37 cellular contexts compared by ENCODE assay signal in genomic region chr7:106306256-106306655, GRCh38.
"Had no signal": no experiment of that assay in that cellular context is flagged by ENCODE, and none has a peak within 500 bp of the region (broad histone marks: within the 10 kb centered on the region; RNA-seq: fewer than 3 reads in every experiment).

No MANE protein-coding gene starts in this region.

- H3K4me3 Mint-ChIP-seq: activated naive CD4-positive, alpha-beta T cell treated with anti-CD3 and anti-CD28 coated beads for 36 hours; activated naive CD4-positive, alpha-beta T cell treated with anti-CD3 and anti-CD28 coated beads, Interleukin-2, amount 10 ng/mL, durations not matched to agents 7 days and 5 days; activated naive CD4-positive, alpha-beta T cell treated with anti-CD3 and anti-CD28 coated beads, Interleukin-2, amount 50 U/mL, for 24 hours; activated naive CD8-positive, alpha-beta T cell; activated naive CD8-positive, alpha-beta T cell treated with anti-CD3 and anti-CD28 coated beads for 36 hours; activated naive CD8-positive, alpha-beta T cell treated with anti-CD3 and anti-CD28 coated beads, Interleukin-2, amount 10 ng/mL, durations not matched to agents 7 days and 5 days; activated naive CD8-positive, alpha-beta T cell treated with anti-CD3 and anti-CD28 coated beads, Interleukin-2, amount 50 U/mL, for 24 hours; activated T-cell treated with anti-CD3 and anti-CD28 coated beads, Interleukin-2, amount 50 U/mL, for 24 hours; activated T-cell treated with anti-CD3 and anti-CD28 coated beads, Interleukin-2, amount 50 U/mL, for 4 hours; activated T-cell treated with anti-CD3 and anti-CD28 coated beads, Interleukin-2, amount 50 U/mL, for 72 hours; activated T-helper 1 cell treated with anti-CD3 and anti-CD28 coated beads, Interleukin-12 subunit alpha, Interleukin-12 subunit beta, Interleukin-2, Interleukin-4 antibody, amounts not matched to agents 30 ng/mL and 10 ng/mL and 1 ng/mL, durations not matched to agents 14 hours and 24 hours and 36 hours; activated T-helper 17 cell treated with anti-CD3 and anti-CD28 coated beads, Interleukin-2, amount 50 U/mL, for 72 hours; brain; central memory CD8-positive, alpha-beta T cell had no signal

- H3K9me3 ChIP-seq: adrenal gland, ascending aorta, body of pancreas, breast epithelium had no signal

- H3K27ac ChIP-seq: adrenal gland, ascending aorta, brain microvascular endothelial cell, breast epithelium, cardiac muscle cell had no signal

- H3K36me3 Mint-ChIP-seq: activated naive CD4-positive, alpha-beta T cell treated with anti-CD3 and anti-CD28 coated beads, Interleukin-2, amount 10 ng/mL, durations not matched to agents 7 days and 5 days; brain had no signal

- H3K4me1 Mint-ChIP-seq: activated naive CD4-positive, alpha-beta T cell treated with anti-CD3 and anti-CD28 coated beads, Interleukin-2, amount 10 ng/mL, durations not matched to agents 7 days and 5 days; activated naive CD8-positive, alpha-beta T cell treated with anti-CD3 and anti-CD28 coated beads, Interleukin-2, amount 10 ng/mL, durations not matched to agents 7 days and 5 days; brain; central memory CD8-positive, alpha-beta T cell had no signal

- H3K27me3 ChIP-seq: ascending aorta, body of pancreas, brain microvascular endothelial cell, breast epithelium, cardiac muscle cell had no signal

- H3K4me1 ChIP-seq: adrenal gland, ascending aorta, body of pancreas, breast epithelium had no signal

- ATAC-seq: activated naive CD4-positive, alpha-beta T cell treated with anti-CD3 and anti-CD28 coated beads, Interleukin-2, amount 50 U/mL, for 72 hours; activated naive CD8-positive, alpha-beta T cell treated with anti-CD3 and anti-CD28 coated beads, Interleukin-2, amount 50 U/mL, for 24 hours; activated T-cell treated with anti-CD3 and anti-CD28 coated beads, Interleukin-2, amount 50 U/mL, for 4 hours; activated T-cell treated with anti-CD3 and anti-CD28 coated beads, Interleukin-2, amount 50 U/mL, for 72 hours; activated T-helper 17 cell treated with anti-CD3 and anti-CD28 coated beads, Interleukin-2, amount 50 U/mL, for 72 hours; body of pancreas had no signal

- DNase-seq: activated effector memory CD4-positive, alpha-beta T cell treated with anti-CD3 and anti-CD28 coated beads, Interleukin-2, amount 50 U/mL, for 16 hours; activated effector memory CD4-positive, alpha-beta T cell treated with Interleukin-2 at 50 U/mL for 16 hours; activated gamma-delta T cell; activated gamma-delta T cell treated with Interleukin-2 at 50 U/mL for 16 hours; activated naive CD4-positive, alpha-beta T cell; activated naive CD4-positive, alpha-beta T cell treated with anti-CD3 and anti-CD28 coated beads for 36 hours; activated naive CD4-positive, alpha-beta T cell treated with anti-CD3 and anti-CD28 coated beads, Interleukin-2, amount 10 ng/mL, durations not matched to agents 7 days and 5 days; activated naive CD4-positive, alpha-beta T cell treated with anti-CD3 and anti-CD28 coated beads, Interleukin-2, amount 50 U/mL, for 16 hours; activated naive CD4-positive, alpha-beta T cell treated with Interleukin-2 at 50 U/mL for 16 hours; activated naive CD8-positive, alpha-beta T cell treated with anti-CD3 and anti-CD28 coated beads for 36 hours; activated naive CD8-positive, alpha-beta T cell treated with anti-CD3 and anti-CD28 coated beads, Interleukin-2, amount 10 ng/mL, durations not matched to agents 7 days and 5 days; activated naive CD8-positive, alpha-beta T cell treated with anti-CD3 and anti-CD28 coated beads, Interleukin-2, amount 50 U/mL, for 24 hours; activated T-cell treated with anti-CD3 and anti-CD28 coated beads, Interleukin-2, amount 50 U/mL, for 1 hour; activated T-cell treated with anti-CD3 and anti-CD28 coated beads, Interleukin-2, amount 50 U/mL, for 24 hours; activated T-cell treated with anti-CD3 and anti-CD28 coated beads, Interleukin-2, amount 50 U/mL, for 4 hours; activated T-cell treated with anti-CD3 and anti-CD28 coated beads, Interleukin-2, amount 50 U/mL, for 48 hours; activated T-cell treated with anti-CD3 and anti-CD28 coated beads, Interleukin-2, amount 50 U/mL, for 72 hours; adrenal gland; amniotic stem cell; amygdala; anterior cingulate cortex; aorta; body of pancreas; brain microvascular endothelial cell; central memory CD4-positive, alpha-beta T cell; cerebellar nuclear complex had no signal

- H3K27ac Mint-ChIP-seq: activated naive CD4-positive, alpha-beta T cell treated with anti-CD3 and anti-CD28 coated beads for 36 hours; activated naive CD4-positive, alpha-beta T cell treated with anti-CD3 and anti-CD28 coated beads, Interleukin-2, amount 10 ng/mL, durations not matched to agents 7 days and 5 days; activated naive CD4-positive, alpha-beta T cell treated with anti-CD3 and anti-CD28 coated beads, Interleukin-2, amount 50 U/mL, for 24 hours; activated naive CD4-positive, alpha-beta T cell treated with anti-CD3 and anti-CD28 coated beads, Interleukin-2, amount 50 U/mL, for 72 hours; activated naive CD8-positive, alpha-beta T cell; activated naive CD8-positive, alpha-beta T cell treated with anti-CD3 and anti-CD28 coated beads for 36 hours; activated naive CD8-positive, alpha-beta T cell treated with anti-CD3 and anti-CD28 coated beads, Interleukin-2, amount 10 ng/mL, durations not matched to agents 7 days and 5 days; activated naive CD8-positive, alpha-beta T cell treated with anti-CD3 and anti-CD28 coated beads, Interleukin-2, amount 50 U/mL, for 24 hours; activated T-cell treated with anti-CD3 and anti-CD28 coated beads, Interleukin-2, amount 50 U/mL, for 24 hours; activated T-cell treated with anti-CD3 and anti-CD28 coated beads, Interleukin-2, amount 50 U/mL, for 72 hours; activated T-helper 1 cell treated with anti-CD3 and anti-CD28 coated beads, Interleukin-12 subunit alpha, Interleukin-12 subunit beta, Interleukin-2, Interleukin-4 antibody, amounts not matched to agents 30 ng/mL and 10 ng/mL and 1 ng/mL, durations not matched to agents 14 hours and 24 hours and 36 hours; activated T-helper 17 cell treated with anti-CD3 and anti-CD28 coated beads, Interleukin-2, amount 50 U/mL, for 72 hours; activated T-helper 2 cell treated with anti-CD3 and anti-CD28 coated beads, Interferon-gamma antibody, Interleukin-2, Interleukin-4, amounts not matched to agents 10 μg/mL and 5 μg/mL and 100 μg/mL, durations not matched to agents 14 hours and 24 hours and 36 hours; brain had no signal

- H3K36me3 ChIP-seq: adrenal gland, ascending aorta, brain microvascular endothelial cell, breast epithelium, cardiac muscle cell had no signal

- H3K4me3 ChIP-seq: adrenal gland, ascending aorta, body of pancreas, breast epithelium, cardiac muscle cell had no signal
